In genomic region chr3:146747051-146747450, GRCh38 we compare ENCODE assay signal across 11 cellular contexts.
"Had no signal": no experiment of that assay in that cellular context is flagged by ENCODE, and none has a peak within 500 bp of the region (broad histone marks: within the 10 kb centered on the region; RNA-seq: fewer than 3 reads in every experiment).

No MANE protein-coding gene starts in this region.

- H3K27ac ChIP-seq: neutrophil, tibial artery had no signal

- H3K36me3 ChIP-seq: neutrophil, tibial artery had no signal

- DNase-seq: activated CD4-positive, alpha-beta T cell treated with anti-CD3 and anti-CD28 coated beads for 36 hours; activated CD4-positive, alpha-beta T cell treated with anti-CD3 and anti-CD28 coated beads, Interleukin-2, amount 50 U/mL, for 48 hours; activated gamma-delta T cell treated with Interleukin-2 at 50 U/mL for 16 hours; caudate nucleus; left ventricle myocardium superior; stimulated activated naive CD8-positive, alpha-beta T cell treated with anti-CD3 and anti-CD28 coated beads, Interleukin-15, Interleukin-2, amounts not matched to agents 100 U/mL and 50 U/mL, for 24 hours; substantia nigra; tibial artery had no signal

- H3K4me3 ChIP-seq: tibial artery had no signal

- ATAC-seq: activated CD4-positive, alpha-beta T cell treated with anti-CD3 and anti-CD28 coated beads for 36 hours; activated naive CD4-positive, alpha-beta T cell treated with anti-CD3 and anti-CD28 coated beads, Interleukin-2, amount 50 U/mL, for 72 hours; left ventricle myocardium superior; natural killer cell treated with Interleukin-12 subunit alpha and Interleukin-12 subunit beta and Interleukin-15 and Interleukin-18, amount 100 ng/mL, for 72 hours; stimulated activated naive CD8-positive, alpha-beta T cell treated with anti-CD3 and anti-CD28 coated beads, Interleukin-15, Interleukin-2, amounts not matched to agents 100 U/mL and 50 U/mL, for 24 hours had no signal

- H3K9me3 ChIP-seq: neutrophil, tibial artery had no signal

- H3K27me3 ChIP-seq: neutrophil, tibial artery had no signal
